In the genomic region with DNA sequence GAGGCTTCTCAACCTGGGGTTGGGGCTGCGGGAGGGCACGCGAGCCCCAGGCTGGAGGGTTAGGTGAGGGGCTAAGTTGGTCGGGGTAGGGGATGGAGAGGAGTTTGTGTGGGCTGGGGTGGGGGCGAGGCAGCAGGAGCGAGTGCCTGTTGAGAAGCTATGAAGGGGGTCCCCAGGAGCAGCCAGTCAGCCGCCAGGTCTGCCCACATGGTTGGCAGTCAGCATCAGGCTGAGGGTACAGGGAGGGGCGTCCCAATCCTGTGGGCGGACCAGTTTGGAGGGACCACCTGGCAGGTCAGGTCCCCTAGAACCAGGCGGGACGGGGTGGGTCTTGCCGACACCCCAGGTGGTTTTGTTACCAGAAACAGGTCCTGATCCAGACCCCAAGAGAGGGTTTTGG, we compare ENCODE assay signal across 1 cellular context.
TF ChIP-seq lines count a peak whose summit lies in the region.

No MANE protein-coding gene starts in this region.

TF ChIP-seq in IMR-90, 13 proteins besides CTCF, POLR2A, EP300 and RAD21:
- TF ChIP-seq USF2 (IDR thresholded peaks at IDR 0.05; ENCODE audit: low read depth, low read length) (no peak), MAZ (IDR thresholded peaks at IDR 0.05; ENCODE audit: borderline replicate concordance, low read depth, low read length) (no peak), CEBPB (IDR thresholded peaks at IDR 0.05; ENCODE audit: low read depth, low read length) (no peak), CHD1 (IDR thresholded peaks at IDR 0.05; ENCODE audit: low read depth, low read length) (no peak), RFX5 (IDR thresholded peaks at IDR 0.05; ENCODE audit: low read depth, low read length) (no peak), FOS (IDR thresholded peaks at IDR 0.05; ENCODE audit: low read depth, low read length) (no peak), RCOR1 (IDR thresholded peaks at IDR 0.05; ENCODE audit: insufficient replicate concordance, low read length) (no peak), NFE2L2 (IDR thresholded peaks at IDR 0.05; ENCODE audit: low read depth, low read length) (no peak), BHLHE40 (IDR thresholded peaks at IDR 0.05; ENCODE audit: low read depth, low read length) (no peak), SMC3 (IDR thresholded peaks at IDR 0.05; ENCODE audit: low read depth, low read length) (no peak), MXI1 (IDR thresholded peaks at IDR 0.05; ENCODE audit: borderline replicate concordance, low read depth, low read length) (no peak), ELK1 (IDR thresholded peaks at IDR 0.05; ENCODE audit: borderline replicate concordance, low read depth, low read length) (no peak), MAFK (IDR thresholded peaks at IDR 0.05; ENCODE audit: low read depth, low read length) (no peak)
